Comparison of ENCODE assay signal across 19 cellular contexts in genomic region chr2:12484536-12485115, GRCh38.
A peak's percentile ranks its signal among the peaks of the same experiment; 100 is the strongest.
DNase-seq lines count a peak whose midpoint lies in the region; ATAC-seq and TF ChIP-seq lines count a peak whose summit lies in the region.
"Had no signal": no experiment of that assay in that cellular context is flagged by ENCODE, and none has a peak within 500 bp of the region (broad histone marks: within the 10 kb centered on the region; RNA-seq: fewer than 3 reads in every experiment).

No MANE protein-coding gene starts in this region.

- H3K18ac ChIP-seq in mesendoderm (ENCODE audit: low read length), result no peak overlapping the region

- H3K79me1 ChIP-seq in mesendoderm (ENCODE audit: low read length), result no peaks in the 10 kb centered on the region

- BruUV-seq in A673 (replicated peaks; lab: Mats Ljungman, UMichigan), result no TSS peak

- no peak overlapping the region for H2BK15ac ChIP-seq in mesendoderm (replicated peaks; ENCODE audit: low read depth)

- POLR2A ChIA-PET in A673 (lab: Charles Lee; ENCODE audit: low non-redundant PET), result no interaction called here

- no peak overlapping the region for H3K9ac ChIP-seq in mesendoderm (ENCODE audit: low read length)

- H3K36me3 ChIP-seq in CD4-positive, CD25-positive, alpha-beta regulatory T cell (ENCODE audit: control insufficient read depth, insufficient read depth, low read length), result no peaks in the 10 kb centered on the region
- no peaks in the 10 kb centered on the region for H3K36me3 ChIP-seq in mesendoderm (ENCODE audit: control insufficient read depth, insufficient read depth, low read length)
- no peaks in the 10 kb centered on the region for H3K36me3 ChIP-seq in HAP-1 (replicated peaks)
- no peaks in the 10 kb centered on the region for H3K36me3 ChIP-seq in A673 (ENCODE audit: insufficient read depth, low read length, poor library complexity, severe bottlenecking)
- H3K36me3 ChIP-seq: prostate gland had no signal

- H2AK5ac ChIP-seq in mesendoderm (ENCODE audit: low read length), result no peak overlapping the region

- TF ChIP-seq CTCF in astrocyte of the spinal cord (IDR thresholded peaks at IDR 0.05; ENCODE audit: low read depth, low read length) (no peak), A673 (conservative IDR thresholded peaks at IDR 0.05; ENCODE audit: low read depth, low read length) (no peak)

- no peak overlapping the region for H4K8ac ChIP-seq in mesendoderm (ENCODE audit: low read depth, low read length)

- H3K9me3 Mint-ChIP-seq in CD4-positive, CD25-positive, alpha-beta regulatory T cell, result no peaks in the 10 kb centered on the region

- H3K27ac ChIP-seq in CD4-positive, CD25-positive, alpha-beta regulatory T cell (ENCODE audit: insufficient read depth, low read length, poor library complexity, severe bottlenecking), result no peak overlapping the region
- no peak overlapping the region for H3K27ac ChIP-seq in mesendoderm (ENCODE audit: low read depth, low read length)
- no peak overlapping the region for H3K27ac ChIP-seq in A673 (ENCODE audit: low read depth, low read length, poor library complexity, severe bottlenecking)
- H3K27ac ChIP-seq: prostate gland had no signal

- peaks cover 19 to 64% (median 42%) of the 10 kb centered on the region in 4 donors for H3K4me1 Mint-ChIP-seq in CD4-positive, CD25-positive, alpha-beta regulatory T cell
- H3K4me1 Mint-ChIP-seq: neural crest cell had no signal

- H3K4ac ChIP-seq in mesendoderm (ENCODE audit: low read depth, low read length), result no peak overlapping the region

- peaks cover 34% of the 10 kb centered on the region for H3K4me1 ChIP-seq in CD4-positive, CD25-positive, alpha-beta regulatory T cell (ENCODE audit: control insufficient read depth, insufficient read depth, low read length, poor library complexity, severe bottlenecking)
- H3K4me1 ChIP-seq in mesendoderm (ENCODE audit: control insufficient read depth, low read depth, low read length) (peaks cover 9% of the 10 kb centered on the region), HAP-1 (no peaks in the 10 kb centered on the region), A673 (ENCODE audit: insufficient read depth, low read length, poor library complexity, severe bottlenecking) (no peaks in the 10 kb centered on the region)

- H3K56ac ChIP-seq in mesendoderm (ENCODE audit: low read length), result peak overlapping the region; percentile 15

- H3K4me3 ChIP-seq in CD4-positive, CD25-positive, alpha-beta regulatory T cell (ENCODE audit: low read depth, low read length), result no peak overlapping the region
- H3K4me3 ChIP-seq in astrocyte of the spinal cord (ENCODE audit: low read depth, low read length), result no peak overlapping the region
- H3K4me3 ChIP-seq in mesendoderm (ENCODE audit: low read length), result no peak overlapping the region
- H3K4me3 ChIP-seq in HAP-1, result no peak overlapping the region
- H3K4me3 ChIP-seq in A673 (ENCODE audit: low read depth, low read length, poor library complexity, severe bottlenecking), result no peak overlapping the region
- H3K4me3 ChIP-seq: prostate gland had no signal

- H3K4me2 ChIP-seq in mesendoderm (ENCODE audit: low read length), result no peak overlapping the region

- H3K9me3 ChIP-seq in CD4-positive, CD25-positive, alpha-beta regulatory T cell (ENCODE audit: control insufficient read depth in 2 of 2, low read length in 2 of 2), result no peaks in the 10 kb centered on the region
- no peaks in the 10 kb centered on the region for H3K9me3 ChIP-seq in HAP-1
- no peaks in the 10 kb centered on the region for H3K9me3 ChIP-seq in A673 (ENCODE audit: low read depth, low read length, poor library complexity, severe bottlenecking)
- H3K9me3 ChIP-seq: prostate gland had no signal

- DNase-seq in CD4-positive, CD25-positive, alpha-beta regulatory T cell, result no peak
- DNase-seq in HCEC 1CT (peak; percentile 57), astrocyte of the spinal cord (ENCODE audit: low read depth, low spot score) (peak; percentile 42), mesendoderm (no peak), HAP-1 (ENCODE audit: low spot score in 2 of 2) (no peak), NCI-H2171 treated with DMSO at 0.1 percent for 48 hours (lab: John Stamatoyannopoulos, UW) (no peak), A673 (ENCODE audit: low spot score) (no peak)
- DNase-seq in activated T-cell treated with anti-CD3 and anti-CD28 coated beads, Interleukin-2, amount 50 U/mL, for 1 hour, result no peak
- DNase-seq: COR-L47; DND-41; left cardiac atrium; NCI-H1436; NCI-H524; small intestine; stimulated activated naive CD8-positive, alpha-beta T cell treated with anti-CD3 and anti-CD28 coated beads, Interleukin-15, Interleukin-2, amounts not matched to agents 100 U/mL and 50 U/mL, for 24 hours; trophoblast cell had no signal

- H3K27me3 Mint-ChIP-seq in CD4-positive, CD25-positive, alpha-beta regulatory T cell, result no peaks in the 10 kb centered on the region

- peaks cover 3% of the 10 kb centered on the region for H3K36me3 Mint-ChIP-seq in CD4-positive, CD25-positive, alpha-beta regulatory T cell
- H3K36me3 Mint-ChIP-seq: mesothelial cell of epicardium had no signal

- in situ Hi-C loops in astrocyte of the spinal cord (cut with HindIII; ENCODE audit: low sequenced_read_pairs), result no loop called here
- in situ Hi-C loops in HAP-1 (cut with MboI; ENCODE audit: low sequenced_read_pairs), result no loop called here

- CTCF ChIA-PET in A673 (lab: Charles Lee), result no interaction called here

- peak overlapping the region; percentile 39 to 72 (median 45) for H3K27ac Mint-ChIP-seq in CD4-positive, CD25-positive, alpha-beta regulatory T cell
- H3K27ac Mint-ChIP-seq: mesothelial cell of epicardium had no signal

- H3K4me3 Mint-ChIP-seq in CD4-positive, CD25-positive, alpha-beta regulatory T cell, result peak overlapping the region in 2 of 4 donors; percentile 51 to 59
- H3K4me3 Mint-ChIP-seq: mesothelial cell of epicardium, neural crest cell had no signal

- no peak overlapping the region for H3K23ac ChIP-seq in mesendoderm (ENCODE audit: low read length)

- H2BK120ac ChIP-seq in mesendoderm (ENCODE audit: low read depth, low read length), result no peak overlapping the region

- no peak for ATAC-seq in CD4-positive, CD25-positive, alpha-beta regulatory T cell (ENCODE audit: low read depth in 2 of 2)
- ATAC-seq: left cardiac atrium; stimulated activated naive CD8-positive, alpha-beta T cell treated with anti-CD3 and anti-CD28 coated beads, Interleukin-15, Interleukin-2, amounts not matched to agents 100 U/mL and 50 U/mL, for 24 hours had no signal

- H3K27me3 ChIP-seq in CD4-positive, CD25-positive, alpha-beta regulatory T cell (ENCODE audit: control insufficient read depth, insufficient read depth, low read length), result no peaks in the 10 kb centered on the region
- no peaks in the 10 kb centered on the region for H3K27me3 ChIP-seq in mesendoderm (ENCODE audit: insufficient read depth, low read length, poor library complexity)
- no peaks in the 10 kb centered on the region for H3K27me3 ChIP-seq in HAP-1 (ENCODE audit: low read depth)
- H3K27me3 ChIP-seq in A673 (replicated peaks; ENCODE audit: insufficient read depth, low read depth, low read length, poor library complexity), result no peaks in the 10 kb centered on the region

- no peak overlapping the region for H4K5ac ChIP-seq in mesendoderm (ENCODE audit: low read length)

- no peak overlapping the region for H2BK5ac ChIP-seq in mesendoderm (ENCODE audit: low read length)

- no peaks in the 10 kb centered on the region for H3K79me2 ChIP-seq in mesendoderm (ENCODE audit: control insufficient read depth, insufficient read depth, low read length)

- WGBS in mesendoderm (ENCODE audit: extremely low coverage, insufficient coverage, low lambda C conversion rate), result no CpG with 5 or more reads among the region's 3 CpGs

- intact Hi-C loops in A673 (cut with micrococcal nuclease; ENCODE audit: unreplicated experiment), result no loop called here

Comparison
In these comparisons a context has a peak if more than half of its experiments do, and no peak if none do; other contexts are left out.
1. DNase-seq: peak in HCEC 1CT (single experiment) and astrocyte of the spinal cord (single experiment); none in CD4-positive, CD25-positive, alpha-beta regulatory T cell (0 of 3), mesendoderm (single experiment), HAP-1 (0 of 2), activated T-cell treated with anti-CD3 and anti-CD28 coated beads, Interleukin-2, amount 50 U/mL, for 1 hour (single experiment), NCI-H2171 treated with DMSO at 0.1 percent for 48 hours (single experiment) and A673 (single experiment).